In genomic region chr3:31197941-31198340, GRCh38 we compare ENCODE assay signal across 25 cellular contexts.
A peak's percentile ranks its signal among the peaks of the same experiment; 100 is the strongest.
DNase-seq lines count a peak whose midpoint lies in the region; ATAC-seq, FAIRE-seq and TF ChIP-seq lines count a peak whose summit lies in the region.
"Had no signal": no experiment of that assay in that cellular context is flagged by ENCODE, and none has a peak within 500 bp of the region (broad histone marks: within the 10 kb centered on the region; RNA-seq: fewer than 3 reads in every experiment).

No MANE protein-coding gene starts in this region.

- POLR2A ChIA-PET in H1 (lab: Charles Lee; ENCODE audit: partially characterized antibody) = no interaction called here

- 91% methylated on average over 2 of the region's 2 CpGs; no CpG with 5 or more reads in 1 of the 2 experiments for WGBS in H1 (ENCODE audit: extremely low coverage in 1 of 2, insufficient coverage in 1 of 2, insufficient read length in 1 of 2, insufficient replicate concordance in 2 of 2, low coverage in 1 of 2, low lambda C conversion rate in 2 of 2, missing lambda C conversion rate in 1 of 2), 2 experiments
- WGBS in right lobe of liver (ENCODE audit: insufficient coverage, low coverage, low lambda C conversion rate, missing lambda C conversion rate) = 37% methylated on average over 2 of the region's 2 CpGs

- H3K23me2 ChIP-seq in H1 (ENCODE audit: low read depth, low read length) = no peaks in the 10 kb centered on the region

- FAIRE-seq in H1 (lab: Jason Lieb, UNC) = no peak
- FAIRE-seq: colon, kidney had no signal

- no peak overlapping the region for H3K4ac ChIP-seq in H1 (replicated peaks; ENCODE audit: insufficient read length, low read depth, low read length)

- H3K9me3 ChIP-seq in H1 (ENCODE audit: insufficient read depth in 2 of 2, low read depth in 1 of 2, low read length in 1 of 2) (no peaks in the 10 kb centered on the region), right lobe of liver (no peaks in the 10 kb centered on the region), vagina (no peaks in the 10 kb centered on the region), T-helper 17 cell (ENCODE audit: control insufficient read depth, low read length, poor library complexity, severe bottlenecking) (no peaks in the 10 kb centered on the region)
- H3K9me3 ChIP-seq: BE2C, prostate gland, upper lobe of left lung had no signal

- H3K4me3 Mint-ChIP-seq in T-helper 17 cell = no peak overlapping the region
- H3K4me3 Mint-ChIP-seq: activated naive CD4-positive, alpha-beta T cell treated with anti-CD3 and anti-CD28 coated beads, Interleukin-2, amount 50 U/mL, for 24 hours; activated T-helper 1 cell treated with anti-CD3 and anti-CD28 coated beads, Interleukin-12 subunit alpha, Interleukin-12 subunit beta, Interleukin-2, Interleukin-4 antibody, amounts not matched to agents 30 ng/mL and 10 ng/mL and 1 ng/mL, durations not matched to agents 14 hours and 24 hours and 36 hours; stimulated activated naive CD8-positive, alpha-beta T cell treated with anti-CD3 and anti-CD28 coated beads, Interleukin-15, amount 100 ng/mL, for 72 hours had no signal

- no peak for TF ChIP-seq CTCF in H1 (IDR thresholded peaks at IDR 0.05; ENCODE audit: control extremely low read depth in 1 of 3, insufficient read depth in 1 of 3, low read depth in 1 of 3, low read length in 3 of 3)
- no peak for TF ChIP-seq CTCF in right lobe of liver (IDR thresholded peaks at IDR 0.05)
- no peak for TF ChIP-seq CTCF in vagina (IDR thresholded peaks at IDR 0.05)

- H2BK20ac ChIP-seq in H1 (ENCODE audit: low read length) = peak overlapping the region; percentile 37; the same call in 1 of the 2 replicates

- H3K4me1 Mint-ChIP-seq in T-helper 17 cell = no peaks in the 10 kb centered on the region
- H3K4me1 Mint-ChIP-seq: stimulated activated naive CD8-positive, alpha-beta T cell treated with anti-CD3 and anti-CD28 coated beads, Interleukin-15, amount 100 ng/mL, for 72 hours had no signal

- no peak for TF ChIP-seq EP300 in H1 (IDR thresholded peaks at IDR 0.05; ENCODE audit: borderline replicate concordance in 1 of 2, low read depth in 2 of 2, low read length in 2 of 2)

- H4K8ac ChIP-seq in H1 (ENCODE audit: extremely low read depth, insufficient read depth, low read length) = no peak overlapping the region

- H3K23ac ChIP-seq in H1 (ENCODE audit: insufficient read length) = no peak overlapping the region

- H3K27ac ChIP-seq in H1 (ENCODE audit: low read depth, low read length) (no peak overlapping the region), right lobe of liver (peak overlapping the region in 2 of 3 donors; percentile 4 to 17), vagina (peak overlapping the region; percentile 65)

- H4K20me1 ChIP-seq in H1 (replicated peaks in 1 of 2; ENCODE audit: control insufficient read depth in 1 of 2, insufficient read depth in 2 of 2, low read length in 2 of 2) = no peaks in the 10 kb centered on the region

- no peak overlapping the region for H4K5ac ChIP-seq in H1 (ENCODE audit: insufficient read length, low read depth, low read length)

- intact Hi-C loops in Right ventricle myocardium superior (cut with DNase I) = no loop called here
- intact Hi-C loops in Right ventricle myocardium inferior (cut with DNase I) = no loop called here
- intact Hi-C loops in right lobe of liver (cut with DNase I) = no loop called here
- intact Hi-C loops in vagina (cut with DNase I) = no loop called here

- H3K27ac Mint-ChIP-seq in T-helper 17 cell = no peak overlapping the region
- H3K27ac Mint-ChIP-seq: activated naive CD4-positive, alpha-beta T cell treated with anti-CD3 and anti-CD28 coated beads, Interleukin-2, amount 50 U/mL, for 24 hours; activated T-helper 1 cell treated with anti-CD3 and anti-CD28 coated beads, Interleukin-12 subunit alpha, Interleukin-12 subunit beta, Interleukin-2, Interleukin-4 antibody, amounts not matched to agents 30 ng/mL and 10 ng/mL and 1 ng/mL, durations not matched to agents 14 hours and 24 hours and 36 hours; stimulated activated naive CD8-positive, alpha-beta T cell treated with anti-CD3 and anti-CD28 coated beads, Interleukin-15, amount 100 ng/mL, for 72 hours had no signal

- H2AK5ac ChIP-seq in H1 (ENCODE audit: low read depth, low read length) = no peak overlapping the region

- no peak overlapping the region for H3K9ac ChIP-seq in H1 (replicated peaks in 1 of 4; ENCODE audit: extremely low read depth in 1 of 4, low read depth in 3 of 4, low read length in 3 of 4)

- no peaks in the 10 kb centered on the region for H3K36me3 Mint-ChIP-seq in T-helper 17 cell (ENCODE audit: low read depth)
- H3K36me3 Mint-ChIP-seq: activated naive CD4-positive, alpha-beta T cell treated with anti-CD3 and anti-CD28 coated beads, Interleukin-2, amount 50 U/mL, for 24 hours had no signal

- peak; percentile 41 for ATAC-seq in Right ventricle myocardium superior (ENCODE audit: poor library complexity)
- no peak for ATAC-seq in Right ventricle myocardium inferior
- peak; percentile 71 to 88 (median 80) for ATAC-seq in right lobe of liver
- ATAC-seq in T-helper 17 cell = no peak
- ATAC-seq in HG03571 (IDR thresholded peaks at IDR 0.05; ENCODE audit: unreplicated experiment) = no peak
- ATAC-seq: HCT116; stimulated activated naive CD8-positive, alpha-beta T cell treated with anti-CD3 and anti-CD28 coated beads, Interleukin-15, amount 100 ng/mL, for 72 hours had no signal

- no peaks in the 10 kb centered on the region for H3K79me2 ChIP-seq in H1 (ENCODE audit: control insufficient read depth in 1 of 2, insufficient read depth in 2 of 2, low read length in 2 of 2)

- H3K56ac ChIP-seq in H1 (replicated peaks; ENCODE audit: insufficient read length, low read depth, low read length) = no peak overlapping the region

- H3K27me3 ChIP-seq in H1 (replicated peaks in 1 of 4; ENCODE audit: control insufficient read depth in 3 of 4, extremely low read depth in 1 of 4, insufficient read depth in 3 of 4, low read length in 3 of 4) (no peaks in the 10 kb centered on the region; a peak in 2 of 7 replicates), right lobe of liver (no peaks in the 10 kb centered on the region), vagina (no peaks in the 10 kb centered on the region)
- H3K27me3 ChIP-seq: BE2C, upper lobe of left lung had no signal

- H3K36me3 ChIP-seq in H1 (ENCODE audit: control insufficient read depth in 2 of 4, insufficient read depth in 4 of 4, low read length in 3 of 4) = no peaks in the 10 kb centered on the region
- no peaks in the 10 kb centered on the region for H3K36me3 ChIP-seq in right lobe of liver
- no peaks in the 10 kb centered on the region for H3K36me3 ChIP-seq in vagina
- H3K36me3 ChIP-seq: BE2C, prostate gland, upper lobe of left lung had no signal

- no peak overlapping the region for H2BK5ac ChIP-seq in H1 (ENCODE audit: low read depth, low read length)

- no peak for DNase-seq in Right ventricle myocardium superior
- DNase-seq in Right ventricle myocardium inferior (ENCODE audit: missing footprints) = no peak
- no peak for DNase-seq in H1 (ENCODE audit: low read depth in 1 of 2, low spot score in 2 of 2)
- no peak for DNase-seq in right lobe of liver
- DNase-seq in vagina (ENCODE audit: extremely low spot score in 2 of 2) = no peak
- no peak for DNase-seq in T-helper 17 cell
- no peak for DNase-seq in NCI-H128 (lab: John Stamatoyannopoulos, UW; ENCODE audit: unreplicated experiment)
- DNase-seq: activated CD4-positive, alpha-beta T cell treated with anti-CD3 and anti-CD28 coated beads for 4 hours; BE2C; COR-L47; Kasumi-1; kidney; NCI-H1092 treated with DMSO at 0.1 percent for 48 hours; OCI-M1; SIG-M5; stimulated activated CD4-positive, alpha-beta T cell treated with anti-CD3 and anti-CD28 coated beads, Interleukin-4, amount 100 ng/mL, for 24 hours; stimulated activated naive CD8-positive, alpha-beta T cell treated with anti-CD3 and anti-CD28 coated beads, Interleukin-15, amount 100 ng/mL, for 72 hours; T-helper 1 cell; upper lobe of left lung had no signal

- H3K14ac ChIP-seq in H1 (ENCODE audit: insufficient read length) = no peak overlapping the region

- peak overlapping the region in 1 of 2 experiments; percentile 55; a peak in 1 of 4 replicates for H3K4me2 ChIP-seq in H1 (ENCODE audit: insufficient read depth in 1 of 2, low read depth in 2 of 2, low read length in 2 of 2)

- H3K4me3 ChIP-seq in H1 (ENCODE audit: extremely low read depth in 1 of 4, insufficient read depth in 2 of 4, low read depth in 3 of 4, low read length in 4 of 4) (no peak overlapping the region), right lobe of liver (no peak overlapping the region), vagina (no peak overlapping the region)
- H3K4me3 ChIP-seq: prostate gland, upper lobe of left lung had no signal

- CTCF ChIA-PET in H1 (lab: Charles Lee; ENCODE audit: partially characterized antibody) = interaction anchor here (0.6 to 5.1 kb wide), 4 partner anchors 12 to 263 kb away, joined by 3 to 18 read pairs (median 3); no protein-coding TSS in a partner anchor

- H2BK15ac ChIP-seq in H1 (ENCODE audit: low read length) = no peak overlapping the region

- no peak overlapping the region for H2BK120ac ChIP-seq in H1 (replicated peaks; ENCODE audit: low read depth, low read length)

- H3K79me1 ChIP-seq in H1 (ENCODE audit: low read depth, low read length) = no peaks in the 10 kb centered on the region

- TF ChIP-seq RAD21 in H1 (IDR thresholded peaks at IDR 0.05 in 1 of 2, conservative IDR thresholded peaks at IDR 0.05 in 1 of 2; ENCODE audit: low read depth in 2 of 2, low read length in 2 of 2) = no peak

- H4K91ac ChIP-seq in H1 (replicated peaks; ENCODE audit: insufficient read length, low read length) = no peak overlapping the region

- TF ChIP-seq POLR2A in H1 (IDR thresholded peaks at IDR 0.05; ENCODE audit: control extremely low read depth in 1 of 2, low read depth in 2 of 2, low read length in 2 of 2) = no peak
- TF ChIP-seq POLR2A in right lobe of liver (IDR thresholded peaks at IDR 0.05) = no peak
- no peak for TF ChIP-seq POLR2A in vagina (IDR thresholded peaks at IDR 0.05)

- H2AFZ ChIP-seq in H1 (ENCODE audit: low read length) = no peak overlapping the region

- H2BK12ac ChIP-seq in H1 (ENCODE audit: low read depth, low read length) = no peak overlapping the region; the same call in 1 of the 2 replicates

- H3K4me1 ChIP-seq in H1 (replicated peaks in 1 of 4; ENCODE audit: control insufficient read depth in 3 of 4, insufficient read depth in 4 of 4, low read length in 3 of 4) (peaks cover 0 to 6% (median 2%) of the 10 kb centered on the region in 4 experiments; a peak in 3 of 7 replicates), right lobe of liver (peaks cover 0 to 18% (median 4%) of the 10 kb centered on the region in 4 donors), vagina (peaks cover 26% of the 10 kb centered on the region)
- H3K4me1 ChIP-seq: BE2C, prostate gland had no signal

- no peak overlapping the region for H3K18ac ChIP-seq in H1 (ENCODE audit: extremely low read depth, low read length)

- H3K27me3 Mint-ChIP-seq in T-helper 17 cell = no peaks in the 10 kb centered on the region
- H3K27me3 Mint-ChIP-seq: activated naive CD4-positive, alpha-beta T cell treated with anti-CD3 and anti-CD28 coated beads, Interleukin-2, amount 50 U/mL, for 24 hours; stimulated activated naive CD8-positive, alpha-beta T cell treated with anti-CD3 and anti-CD28 coated beads, Interleukin-15, amount 100 ng/mL, for 72 hours had no signal

Comparison
In these comparisons a context has a peak if more than half of its experiments do, and no peak if none do; other contexts are left out.
1. ATAC-seq: peak in Right ventricle myocardium superior (single experiment) and right lobe of liver (4 of 4); none in Right ventricle myocardium inferior (single experiment), T-helper 17 cell (single experiment) and HG03571 (single experiment).